26 cellular contexts compared by ENCODE assay signal in genomic region chr16:80176114-80176513, GRCh38.
DNase-seq lines count a peak whose midpoint lies in the region; ATAC-seq, FAIRE-seq and TF ChIP-seq lines count a peak whose summit lies in the region.
"Had no signal": no experiment of that assay in that cellular context is flagged by ENCODE, and none has a peak within 500 bp of the region (broad histone marks: within the 10 kb centered on the region; RNA-seq: fewer than 3 reads in every experiment).

No MANE protein-coding gene starts in this region.

- no peak overlapping the region for H2AFZ ChIP-seq in GM23338

- TF ChIP-seq CTCF in bronchial epithelial cell (IDR thresholded peaks at IDR 0.05; ENCODE audit: insufficient read depth, low read length, severe bottlenecking): no peak
- no peak for TF ChIP-seq CTCF in GM23338 (conservative IDR thresholded peaks at IDR 0.05; ENCODE audit: low read depth in 2 of 2)

- no peak overlapping the region for H3K27ac ChIP-seq in GM23338 (ENCODE audit: low read depth)
- H3K27ac ChIP-seq: ascending aorta, esophagus muscularis mucosa, thyroid gland had no signal

- H3K27me3 ChIP-seq in bronchial epithelial cell (ENCODE audit: control insufficient read depth, insufficient read depth, low read length) (no peaks in the 10 kb centered on the region), GM23338 (ENCODE audit: insufficient read depth) (no peaks in the 10 kb centered on the region)
- H3K27me3 ChIP-seq: ascending aorta, esophagus muscularis mucosa, thyroid gland had no signal

- no peaks in the 10 kb centered on the region; the same call in 1 of the 2 replicates for H3K9me2 ChIP-seq in GM23338 (ENCODE audit: insufficient read depth)

- no peak overlapping the region for H3K4me3 Mint-ChIP-seq in GM23338
- H3K4me3 Mint-ChIP-seq: activated CD4-positive, alpha-beta T cell treated with anti-CD3 and anti-CD28 coated beads, Interleukin-2, amount 10 ng/mL, durations not matched to agents 24 days and 14 days; activated CD8-positive, alpha-beta memory T cell treated with anti-CD3 and anti-CD28 coated beads, Interleukin-2, amount 10 ng/mL, durations not matched to agents 7 days and 5 days; activated T-helper 1 cell treated with anti-CD3 and anti-CD28 coated beads, Interleukin-12 subunit alpha, Interleukin-12 subunit beta, Interleukin-2, Interleukin-4 antibody, amounts not matched to agents 30 ng/mL and 10 ng/mL and 1 ng/mL, durations not matched to agents 14 hours and 24 hours and 36 hours; naive thymus-derived CD4-positive, alpha-beta T cell had no signal

- H3K27me3 Mint-ChIP-seq in GM23338 (ENCODE audit: insufficient read depth, low read depth, poor library complexity): no peaks in the 10 kb centered on the region

- no peaks in the 10 kb centered on the region for H3K4me1 Mint-ChIP-seq in GM23338
- H3K4me1 Mint-ChIP-seq: activated CD4-positive, alpha-beta T cell treated with anti-CD3 and anti-CD28 coated beads, Interleukin-2, amount 10 ng/mL, durations not matched to agents 24 days and 14 days; activated CD8-positive, alpha-beta memory T cell treated with anti-CD3 and anti-CD28 coated beads, Interleukin-2, amount 10 ng/mL, durations not matched to agents 7 days and 5 days; naive thymus-derived CD4-positive, alpha-beta T cell had no signal

- H3K4me3 ChIP-seq in bronchial epithelial cell (ENCODE audit: low read depth, low read length): no peak overlapping the region
- H3K4me3 ChIP-seq in GM23338: no peak overlapping the region
- H3K4me3 ChIP-seq: ascending aorta, esophagus muscularis mucosa, HAP-1, thyroid gland had no signal

- H3K36me3 ChIP-seq in bronchial epithelial cell (ENCODE audit: control insufficient read depth, insufficient read depth, low read length) (no peaks in the 10 kb centered on the region), GM23338 (ENCODE audit: insufficient read depth) (no peaks in the 10 kb centered on the region)
- H3K36me3 ChIP-seq: ascending aorta, esophagus muscularis mucosa, HAP-1, thyroid gland had no signal

- no peaks in the 10 kb centered on the region for H3K4me1 ChIP-seq in GM23338 (ENCODE audit: insufficient read depth)
- H3K4me1 ChIP-seq: ascending aorta, esophagus muscularis mucosa, HAP-1, thyroid gland had no signal

- H3F3A ChIP-seq in GM23338 (replicated peaks; ENCODE audit: low read depth): no peaks in the 10 kb centered on the region

- no peak overlapping the region for H3K27ac Mint-ChIP-seq in GM23338
- H3K27ac Mint-ChIP-seq: activated CD4-positive, alpha-beta T cell treated with anti-CD3 and anti-CD28 coated beads, Interleukin-2, amount 10 ng/mL, durations not matched to agents 24 days and 14 days; activated CD8-positive, alpha-beta memory T cell treated with anti-CD3 and anti-CD28 coated beads, Interleukin-2, amount 10 ng/mL, durations not matched to agents 7 days and 5 days; activated T-helper 1 cell treated with anti-CD3 and anti-CD28 coated beads, Interleukin-12 subunit alpha, Interleukin-12 subunit beta, Interleukin-2, Interleukin-4 antibody, amounts not matched to agents 30 ng/mL and 10 ng/mL and 1 ng/mL, durations not matched to agents 14 hours and 24 hours and 36 hours; naive thymus-derived CD4-positive, alpha-beta T cell had no signal

- no peak for FAIRE-seq in bronchial epithelial cell (lab: Jason Lieb, UNC)

- in situ Hi-C loops in Caki2 (cut with HindIII; ENCODE audit: low pct_unique_long_range_greater_than_20kb, low sequenced_read_pairs): no loop called here

- H3K79me2 ChIP-seq in GM23338 (replicated peaks; ENCODE audit: insufficient read depth): no peaks in the 10 kb centered on the region

- H3K9me3 Mint-ChIP-seq in GM23338: no peaks in the 10 kb centered on the region
- H3K9me3 Mint-ChIP-seq: activated CD4-positive, alpha-beta T cell treated with anti-CD3 and anti-CD28 coated beads, Interleukin-2, amount 10 ng/mL, durations not matched to agents 24 days and 14 days; activated T-helper 1 cell treated with anti-CD3 and anti-CD28 coated beads, Interleukin-12 subunit alpha, Interleukin-12 subunit beta, Interleukin-2, Interleukin-4 antibody, amounts not matched to agents 30 ng/mL and 10 ng/mL and 1 ng/mL, durations not matched to agents 14 hours and 24 hours and 36 hours had no signal

- H4K20me1 ChIP-seq in GM23338 (replicated peaks; ENCODE audit: insufficient read depth): no peaks in the 10 kb centered on the region

- no peaks in the 10 kb centered on the region for H3K36me3 Mint-ChIP-seq in GM23338 (ENCODE audit: low read depth)
- H3K36me3 Mint-ChIP-seq: activated CD8-positive, alpha-beta memory T cell treated with anti-CD3 and anti-CD28 coated beads, Interleukin-2, amount 10 ng/mL, durations not matched to agents 7 days and 5 days; naive thymus-derived CD4-positive, alpha-beta T cell had no signal

- H3K4me2 ChIP-seq in GM23338: no peak overlapping the region

- ATAC-seq in GM21367 (IDR thresholded peaks at IDR 0.05; ENCODE audit: unreplicated experiment) (no peak), GM23338 (no peak), HG03095 (IDR thresholded peaks at IDR 0.05; ENCODE audit: unreplicated experiment) (no peak)
- ATAC-seq: activated CD8-positive, alpha-beta memory T cell treated with anti-CD3 and anti-CD28 coated beads, Interleukin-2, amount 10 ng/mL, durations not matched to agents 7 days and 5 days; left cardiac atrium; naive thymus-derived CD4-positive, alpha-beta T cell; Panc1 had no signal

- DNase-seq in Caki2 (ENCODE audit: low read depth) (peak; percentile 23), HT1080 (ENCODE audit: low read depth) (peak; percentile 49), bronchial epithelial cell (ENCODE audit: low read depth) (peak; percentile 27), myocyte (ENCODE audit: low read depth) (peak; percentile 26), globus pallidus (ENCODE audit: low spot score) (no peak), GM23338 (ENCODE audit: low spot score) (no peak)
- DNase-seq: activated CD4-positive, alpha-beta T cell treated with anti-CD3 and anti-CD28 coated beads, Interleukin-2, amount 10 ng/mL, durations not matched to agents 24 days and 14 days; activated CD8-positive, alpha-beta memory T cell treated with anti-CD3 and anti-CD28 coated beads, Interleukin-2, amount 10 ng/mL, durations not matched to agents 7 days and 5 days; activated naive CD4-positive, alpha-beta T cell treated with anti-CD3 and anti-CD28 coated beads, Interleukin-2, amount 50 U/mL, for 16 hours; DND-41; left cardiac atrium; naive thymus-derived CD4-positive, alpha-beta T cell; NCI-H1417; NCI-H510A; NK-92 treated with Interleukin-12 subunit alpha and Interleukin-12 subunit beta, amount 100 ng/mL, for 24 hours; stimulated activated CD4-positive, alpha-beta T cell treated with anti-CD3 and anti-CD28 coated beads, Interleukin-4, amount 100 ng/mL, for 24 hours; stimulated activated naive CD4-positive, alpha-beta T cell treated with Interleukin-2 at 50 U/mL for 16 hours; T-helper 2 cell; thyroid gland had no signal

TF ChIP-seq in GM23338, 12 proteins besides CTCF, POLR2A, EP300 and RAD21 (continues in another document):
- no peak for TF ChIP-seq EZH2phosphoT487 (IDR thresholded peaks at IDR 0.05; ENCODE audit: unreplicated experiment)
- TF ChIP-seq STAT1 (IDR thresholded peaks at IDR 0.05; ENCODE audit: unreplicated experiment): no peak
- TF ChIP-seq CREB1 (CRISPR knock-in tag; IDR thresholded peaks at IDR 0.05; ENCODE audit: low read depth): no peak
- TF ChIP-seq JUNB (IDR thresholded peaks at IDR 0.05; ENCODE audit: unreplicated experiment): no peak
- TF ChIP-seq ZNF331 (CRISPR knock-in tag; IDR thresholded peaks at IDR 0.05; ENCODE audit: low read depth): no peak
- no peak for TF ChIP-seq NANOG (IDR thresholded peaks at IDR 0.05; ENCODE audit: borderline replicate concordance)
- TF ChIP-seq ETS1 (IDR thresholded peaks at IDR 0.05): no peak
- TF ChIP-seq REST (IDR thresholded peaks at IDR 0.05; ENCODE audit: unreplicated experiment): no peak
- no peak for TF ChIP-seq ZNF114 (CRISPR knock-in tag; IDR thresholded peaks at IDR 0.05)

Comparison
In these comparisons a context has a peak if more than half of its experiments do, and no peak if none do; other contexts are left out.
1. DNase-seq: peak in Caki2 (single experiment), HT1080 (single experiment), bronchial epithelial cell (single experiment) and myocyte (single experiment); none in globus pallidus (single experiment) and GM23338 (single experiment).